8 cellular contexts compared by ENCODE assay signal in the genomic region with DNA sequence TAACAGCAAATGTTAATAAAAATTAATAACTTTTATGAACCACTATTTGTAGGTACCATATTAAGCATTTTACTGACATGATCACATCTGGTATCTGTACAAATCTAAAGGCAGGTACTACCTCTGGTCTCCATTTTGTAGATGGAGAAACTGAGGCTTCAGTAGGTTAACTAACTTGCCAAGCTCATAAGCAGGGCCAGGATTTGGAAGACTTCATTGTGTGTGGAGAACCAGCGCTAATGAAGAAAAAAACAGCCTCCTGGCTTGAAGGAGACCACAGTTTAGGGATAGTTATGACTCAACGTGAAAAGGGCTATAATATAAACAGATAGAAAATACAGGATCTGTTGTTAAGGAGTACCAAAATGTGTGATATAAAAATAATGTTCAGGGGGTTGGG. TPM values are rescaled to one million over a fixed set of nuclear protein-coding genes. Genes with fewer than 3 reads are reported as not detected.
DNase-seq lines count a peak whose midpoint lies in the region; ATAC-seq and TF ChIP-seq lines count a peak whose summit lies in the region.

No MANE protein-coding gene starts in this region.

- peak overlapping the region; percentile 86 to 92 for H3K27ac Mint-ChIP-seq in natural killer cell treated with Interleukin-12 subunit alpha and Interleukin-12 subunit beta and Interleukin-15 and Interleukin-18, amount 100 ng/mL, for 72 hours

- no peak for DNase-seq in Karpas-422
- no peak for DNase-seq in coronary artery (ENCODE audit: low spot score)
- DNase-seq in natural killer cell treated with Interleukin-12 subunit alpha and Interleukin-12 subunit beta and Interleukin-15 and Interleukin-18, amount 100 ng/mL, for 72 hours (ENCODE audit: low spot score), result no peak
- DNase-seq in globus pallidus (ENCODE audit: low spot score), result no peak
- no peak for DNase-seq in OCI-M2 (lab: John Stamatoyannopoulos, UW; ENCODE audit: unreplicated experiment)
- DNase-seq in HPDE6-E6E7 (ENCODE audit: extremely low spot score), result no peak

- peak overlapping the region; percentile 96; the same call in 1 of the 2 replicates for H3K9ac ChIP-seq in Karpas-422 (ENCODE audit: low read length)

- H3K4me2 ChIP-seq in Karpas-422 (ENCODE audit: low read depth, low read length, poor library complexity, severe bottlenecking), result peak overlapping the region; percentile 85

- no peaks in the 10 kb centered on the region for H3K27me3 Mint-ChIP-seq in natural killer cell treated with Interleukin-12 subunit alpha and Interleukin-12 subunit beta and Interleukin-15 and Interleukin-18, amount 100 ng/mL, for 72 hours

- H3K4me1 Mint-ChIP-seq in natural killer cell treated with Interleukin-12 subunit alpha and Interleukin-12 subunit beta and Interleukin-15 and Interleukin-18, amount 100 ng/mL, for 72 hours (ENCODE audit: low read depth in 2 of 2), result peaks cover 10 to 18% of the 10 kb centered on the region in 2 donors

- no peaks in the 10 kb centered on the region for H3K9me3 Mint-ChIP-seq in natural killer cell treated with Interleukin-12 subunit alpha and Interleukin-12 subunit beta and Interleukin-15 and Interleukin-18, amount 100 ng/mL, for 72 hours

- H2AFZ ChIP-seq in Karpas-422 (ENCODE audit: low read length), result no peak overlapping the region

- peak overlapping the region; percentile 99 for H3K4me3 ChIP-seq in Karpas-422 (ENCODE audit: low read length)
- H3K4me3 ChIP-seq in coronary artery, result peak overlapping the region; percentile 99

- no peaks in the 10 kb centered on the region for H3K9me3 ChIP-seq in Karpas-422 (ENCODE audit: low read length)

- no peaks in the 10 kb centered on the region for H3K9me2 ChIP-seq in Karpas-422 (replicated peaks; ENCODE audit: insufficient read depth, low read length)

- H3K79me2 ChIP-seq in Karpas-422 (ENCODE audit: low read length), result peaks cover 66% of the 10 kb centered on the region

- H4K20me1 ChIP-seq in Karpas-422 (ENCODE audit: insufficient read depth, low read depth, low read length), result no peaks in the 10 kb centered on the region

- no peak for ATAC-seq in natural killer cell treated with Interleukin-12 subunit alpha and Interleukin-12 subunit beta and Interleukin-15 and Interleukin-18, amount 100 ng/mL, for 72 hours
- no peak for ATAC-seq in GM18907 (IDR thresholded peaks at IDR 0.05; ENCODE audit: unreplicated experiment)

- H3K27me3 ChIP-seq in Karpas-422 (ENCODE audit: low read length), result no peaks in the 10 kb centered on the region

- H3K4me3 Mint-ChIP-seq in natural killer cell treated with Interleukin-12 subunit alpha and Interleukin-12 subunit beta and Interleukin-15 and Interleukin-18, amount 100 ng/mL, for 72 hours, result peak overlapping the region; percentile 92

- peak overlapping the region; percentile 94; the same call in 1 of the 2 replicates for H3K27ac ChIP-seq in C4-2B
- H3K27ac ChIP-seq in Karpas-422 (ENCODE audit: low read length), result no peak overlapping the region
- no peak overlapping the region for H3K27ac ChIP-seq in coronary artery

- H3K36me3 Mint-ChIP-seq in natural killer cell treated with Interleukin-12 subunit alpha and Interleukin-12 subunit beta and Interleukin-15 and Interleukin-18, amount 100 ng/mL, for 72 hours, result peaks cover 4% of the 10 kb centered on the region

- peaks cover 49% of the 10 kb centered on the region; the same call in 1 of the 2 replicates for H3K36me3 ChIP-seq in Karpas-422 (ENCODE audit: insufficient read depth, low read length)

- TF ChIP-seq CTCF in C4-2B (conservative IDR thresholded peaks at IDR 0.05), result no peak
- no peak for TF ChIP-seq CTCF in coronary artery (IDR thresholded peaks at IDR 0.05)

- peaks cover 33% of the 10 kb centered on the region for H3K4me1 ChIP-seq in Karpas-422 (ENCODE audit: low read length)

RNA-seq across cellular contexts. Expression of gene NUP37, which starts 1.0 kb away (rescaled TPM):
- total RNA-seq in Karpas-422 (2014; rRNA removed; shearing (Covaris generic); ENCODE audit: low replicate concordance), result 65.7 and 108 TPM in 2 replicates
- total RNA-seq in natural killer cell treated with Interleukin-12 subunit alpha and Interleukin-12 subunit beta and Interleukin-15 and Interleukin-18, amount 100 ng/mL, for 72 hours, result 10 to 100 TPM; 41.4 to 76.5 TPM

RNA-seq across cellular contexts. Expression of gene PARPBP, which starts 1.1 kb away (rescaled TPM):
- 13.7 and 49.6 TPM in 2 replicates for total RNA-seq in Karpas-422 (2014; rRNA removed; shearing (Covaris generic); ENCODE audit: low replicate concordance)
- total RNA-seq in natural killer cell treated with Interleukin-12 subunit alpha and Interleukin-12 subunit beta and Interleukin-15 and Interleukin-18, amount 100 ng/mL, for 72 hours, result 10 to 100 TPM; 14.2 to 46.9 TPM

RNA-seq across cellular contexts. Expression of gene WASHC3, which starts 57.1 kb away (rescaled TPM):
- total RNA-seq in Karpas-422 (2014; rRNA removed; shearing (Covaris generic); ENCODE audit: low replicate concordance), result 70.5 and 75.1 TPM in 2 replicates
- total RNA-seq in natural killer cell treated with Interleukin-12 subunit alpha and Interleukin-12 subunit beta and Interleukin-15 and Interleukin-18, amount 100 ng/mL, for 72 hours, result 10 to 100 TPM; 21.0 to 38.2 TPM
